In genomic region chr9:13267743-13268142, GRCh38 we compare ENCODE assay signal across 1 cellular context.
TF ChIP-seq lines count a peak whose summit lies in the region.

No MANE protein-coding gene starts in this region.

TF ChIP-seq in HEK293, 187 proteins besides CTCF, POLR2A, EP300 and RAD21 (continued from another document):
- 0 out of 2 replicates have a peak, but pooled peaks have one; percentile 32 for TF ChIP-seq TSHZ1 (tag by site-specific recombination; IDR thresholded peaks at IDR 0.05; ENCODE audit: borderline replicate concordance)
- no peak for TF ChIP-seq ZFP41 (tag by site-specific recombination; IDR thresholded peaks at IDR 0.05; ENCODE audit: borderline replicate concordance)
- TF ChIP-seq ZNF335 (tag by site-specific recombination; conservative IDR thresholded peaks at IDR 0.05) = 0 out of 2 replicates have a peak, but pooled peaks have one; percentile 4
- TF ChIP-seq ZNF660 (tag by site-specific recombination; IDR thresholded peaks at IDR 0.05) = 0 out of 2 replicates have a peak, but pooled peaks have one; percentile 33
- TF ChIP-seq ZNF341 (tag by site-specific recombination; IDR thresholded peaks at IDR 0.05; ENCODE audit: low read depth) = no peak
- no peak for TF ChIP-seq ZNF488 (tag by site-specific recombination; IDR thresholded peaks at IDR 0.05)
- TF ChIP-seq ZNF274 (IDR thresholded peaks at IDR 0.05; ENCODE audit: low read length) = no peak
- TF ChIP-seq ZNF274 (tag by site-specific recombination; IDR thresholded peaks at IDR 0.05; ENCODE audit: borderline replicate concordance) = no peak
- peak; percentile 26; the same call in 1 of the 2 replicates for TF ChIP-seq ZEB2 (tag by site-specific recombination; IDR thresholded peaks at IDR 0.05)
- TF ChIP-seq YY2 (tag by site-specific recombination; IDR thresholded peaks at IDR 0.05) = no peak
- TF ChIP-seq KLF16 (tag by site-specific recombination; IDR thresholded peaks at IDR 0.05) = no peak
- TF ChIP-seq ZNF2 (tag by site-specific recombination; IDR thresholded peaks at IDR 0.05) = 0 out of 2 replicates have a peak, but pooled peaks have one; percentile 18
- TF ChIP-seq ZNF138 (tag by site-specific recombination; IDR thresholded peaks at IDR 0.05; ENCODE audit: borderline replicate concordance) = no peak
- TF ChIP-seq ZXDB (tag by site-specific recombination; IDR thresholded peaks at IDR 0.05) = peak; percentile 23; the same call in 1 of the 2 replicates
- TF ChIP-seq SALL2 (tag by site-specific recombination; IDR thresholded peaks at IDR 0.05; ENCODE audit: borderline replicate concordance) = no peak
- 0 out of 2 replicates have a peak, but pooled peaks have one; percentile 58 for TF ChIP-seq IKZF3 (tag by site-specific recombination; IDR thresholded peaks at IDR 0.05)
- peak; percentile 86 for TF ChIP-seq PRDM6 (tag by site-specific recombination; IDR thresholded peaks at IDR 0.05)
- no peak for TF ChIP-seq ZNF658 (tag by site-specific recombination; IDR thresholded peaks at IDR 0.05)
- TF ChIP-seq ZNF610 (tag by site-specific recombination; IDR thresholded peaks at IDR 0.05; ENCODE audit: borderline replicate concordance) = no peak
- no peak for TF ChIP-seq ZBTB20 (tag by site-specific recombination; IDR thresholded peaks at IDR 0.05)
- peak; percentile 45 for TF ChIP-seq PRDM1 (tag by site-specific recombination; IDR thresholded peaks at IDR 0.05)
- TF ChIP-seq ZNF426 (tag by site-specific recombination; IDR thresholded peaks at IDR 0.05) = no peak
- peak; percentile 33; the same call in 1 of the 2 replicates for TF ChIP-seq WT1 (tag by site-specific recombination; IDR thresholded peaks at IDR 0.05)
- TF ChIP-seq ATF2 (tag by site-specific recombination; IDR thresholded peaks at IDR 0.05; ENCODE audit: low read depth) = no peak
- no peak for TF ChIP-seq ZBTB44 (tag by site-specific recombination; IDR thresholded peaks at IDR 0.05)
- TF ChIP-seq REPIN1 (tag by site-specific recombination; IDR thresholded peaks at IDR 0.05; ENCODE audit: low read depth) = no peak
- no peak for TF ChIP-seq HOXA7 (CRISPR knock-in tag; IDR thresholded peaks at IDR 0.05; ENCODE audit: borderline replicate concordance)
- TF ChIP-seq ZNF18 (tag by site-specific recombination; IDR thresholded peaks at IDR 0.05) = no peak
- TF ChIP-seq OSR2 (tag by site-specific recombination; IDR thresholded peaks at IDR 0.05) = peak; percentile 76
- TF ChIP-seq ZNF521 (tag by site-specific recombination; IDR thresholded peaks at IDR 0.05) = no peak
- no peak for TF ChIP-seq SETDB1 (IDR thresholded peaks at IDR 0.05; ENCODE audit: insufficient read length, low read length)
- no peak for TF ChIP-seq ZBTB17 (tag by site-specific recombination; IDR thresholded peaks at IDR 0.05)
- peak; percentile 67 for TF ChIP-seq ZNF600 (tag by site-specific recombination; IDR thresholded peaks at IDR 0.05)
- peak; percentile 40 for TF ChIP-seq SP7 (tag by site-specific recombination; IDR thresholded peaks at IDR 0.05)
- no peak for TF ChIP-seq ZNF248 (tag by site-specific recombination; IDR thresholded peaks at IDR 0.05)
- 0 out of 2 replicates have a peak, but pooled peaks have one; percentile 32 for TF ChIP-seq FEZF1 (tag by site-specific recombination; IDR thresholded peaks at IDR 0.05)
- peak; percentile 69 for TF ChIP-seq ZNF366 (tag by site-specific recombination; conservative IDR thresholded peaks at IDR 0.05)
